1 cellular context compared by ENCODE assay signal in the genomic region with DNA sequence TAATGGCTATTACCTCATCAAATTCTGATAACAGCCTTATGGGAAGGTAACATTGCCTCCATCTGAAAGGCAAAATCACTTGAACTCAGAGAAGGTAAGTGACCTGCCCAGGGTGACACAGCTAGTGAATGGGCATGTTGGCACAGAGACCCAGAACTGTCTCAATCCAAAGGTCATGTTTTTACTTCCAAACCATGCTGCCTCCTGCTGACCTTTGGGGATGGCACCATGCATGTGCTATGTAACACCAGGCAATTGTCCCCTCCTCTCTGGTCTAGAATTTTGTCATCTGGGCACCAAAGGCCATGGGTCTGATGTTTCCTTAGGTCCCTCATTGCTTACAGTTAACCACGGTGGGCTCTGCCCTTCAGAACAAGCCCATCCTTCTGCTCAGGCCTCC.
TF ChIP-seq lines count a peak whose summit lies in the region.

No MANE protein-coding gene starts in this region.

TF ChIP-seq in IMR-90, 13 proteins besides CTCF, POLR2A, EP300 and RAD21:
- no peak for TF ChIP-seq SMC3 (IDR thresholded peaks at IDR 0.05; ENCODE audit: low read depth, low read length)
